In genomic region chr18:23131693-23132319, GRCh38 we compare ENCODE assay signal across 8 cellular contexts. TPM values are rescaled to one million over a fixed set of nuclear protein-coding genes. Genes with fewer than 3 reads are reported as not detected.
DNase-seq lines count a peak whose midpoint lies in the region; ATAC-seq and TF ChIP-seq lines count a peak whose summit lies in the region.

No MANE protein-coding gene starts in this region.

- DNase-seq in activated effector memory CD4-positive, alpha-beta T cell treated with anti-CD3 and anti-CD28 coated beads, Interleukin-2, amount 50 U/mL, for 16 hours = peak; percentile 76
- DNase-seq in activated effector memory CD4-positive, alpha-beta T cell treated with Interleukin-2 at 50 U/mL for 16 hours = no peak
- DNase-seq in NCI-H146 (lab: John Stamatoyannopoulos, UW) (peak; percentile 86), T-helper 9 cell (peak; percentile 42), T47D (ENCODE audit: low read depth in 1 of 2, low spot score in 1 of 2) (peak; percentile 23 to 86), kidney epithelial cell (ENCODE audit: low read depth) (no peak)
- peak; percentile 30 to 32 for DNase-seq in stimulated activated CD4-positive, alpha-beta T cell treated with anti-CD3 and anti-CD28 coated beads, Interleukin-4, amount 100 ng/mL, for 4 hours

- H3K27me3 ChIP-seq in kidney epithelial cell (ENCODE audit: control insufficient read depth, insufficient read depth, low read length) = no peaks in the 10 kb centered on the region

- in situ Hi-C loops in T47D (cut with HindIII; ENCODE audit: low pct_unique_long_range_greater_than_20kb, low sequenced_read_pairs) = no loop called here

- peak; percentile 78 for TF ChIP-seq CTCF in kidney epithelial cell (IDR thresholded peaks at IDR 0.05; ENCODE audit: insufficient read depth, low read length, poor library complexity, severe bottlenecking)

- no peak overlapping the region for H3K4me3 ChIP-seq in kidney epithelial cell (ENCODE audit: low read depth, low read length)

- no peaks in the 10 kb centered on the region for H3K36me3 ChIP-seq in kidney epithelial cell (ENCODE audit: control insufficient read depth, insufficient read depth, low read length)

- no peak for ATAC-seq in HG03175 (IDR thresholded peaks at IDR 0.05; ENCODE audit: unreplicated experiment)

RNA-seq across cellular contexts. Expression of gene CABLES1, which starts 3.5 kb away (rescaled TPM):
- total RNA-seq in kidney epithelial cell = 7.5 and 9.6 TPM in 2 replicates

Comparison
In these comparisons a context has a peak if more than half of its experiments do, and no peak if none do; other contexts are left out.
1. DNase-seq: peak in activated effector memory CD4-positive, alpha-beta T cell treated with anti-CD3 and anti-CD28 coated beads, Interleukin-2, amount 50 U/mL, for 16 hours (single experiment), NCI-H146 (single experiment), T-helper 9 cell (single experiment), T47D (2 of 2) and stimulated activated CD4-positive, alpha-beta T cell treated with anti-CD3 and anti-CD28 coated beads, Interleukin-4, amount 100 ng/mL, for 4 hours (2 of 2); none in activated effector memory CD4-positive, alpha-beta T cell treated with Interleukin-2 at 50 U/mL for 16 hours (single experiment) and kidney epithelial cell (single experiment).